ENCODE assay signal across 8 cellular contexts in genomic region chr20:50731930-50732690, GRCh38. TPM values are rescaled to one million over a fixed set of nuclear protein-coding genes. Genes with fewer than 3 reads are reported as not detected.
DNase-seq lines count a peak whose midpoint lies in the region; ATAC-seq, FAIRE-seq and TF ChIP-seq lines count a peak whose summit lies in the region.

No MANE protein-coding gene starts in this region.

- peak overlapping the region; percentile 99 for H3K4me2 ChIP-seq in keratinocyte (ENCODE audit: control insufficient read depth, extremely low read depth, insufficient read depth, low read depth, low read length)

- H3K27me3 ChIP-seq in BJ (ENCODE audit: control insufficient read depth, insufficient read depth, low read length) = no peaks in the 10 kb centered on the region
- H3K27me3 ChIP-seq in HUES48 (ENCODE audit: control insufficient read depth, insufficient read depth, low read length) = no peaks in the 10 kb centered on the region
- no peaks in the 10 kb centered on the region for H3K27me3 ChIP-seq in keratinocyte (ENCODE audit: control insufficient read depth, extremely low read depth, insufficient read depth, low read length)
- no peaks in the 10 kb centered on the region for H3K27me3 ChIP-seq in stomach

- H3K36me3 ChIP-seq in BJ (ENCODE audit: control insufficient read depth, insufficient read depth, low read length) = no peaks in the 10 kb centered on the region
- peaks cover 10% of the 10 kb centered on the region; the same call in 1 of the 2 replicates for H3K36me3 ChIP-seq in HUES48 (ENCODE audit: control insufficient read depth, insufficient read depth, low read length)
- H3K36me3 ChIP-seq in keratinocyte (ENCODE audit: control insufficient read depth in 2 of 2, extremely low read depth in 1 of 2, insufficient read depth in 2 of 2, low read length in 2 of 2) = peaks cover 0 to 3% of the 10 kb centered on the region in 2 experiments
- peaks cover 0 to 8% (median 0%) of the 10 kb centered on the region in 4 donors for H3K36me3 ChIP-seq in stomach

- no peaks in the 10 kb centered on the region for H3K9me3 Mint-ChIP-seq in activated T-cell treated with anti-CD3 and anti-CD28 coated beads, Interleukin-2, amount 50 U/mL, for 4 hours

- H3K4me3 ChIP-seq in BJ (ENCODE audit: low read depth, low read length) (peak overlapping the region; percentile 76), HUES48 (ENCODE audit: low read depth, low read length) (peak overlapping the region; percentile 82), keratinocyte (ENCODE audit: control insufficient read depth in 2 of 3, extremely low read depth in 1 of 3, insufficient read depth in 2 of 3, low read depth in 1 of 3, low read length in 3 of 3) (peak overlapping the region; percentile 82 to 98 (median 83)), stomach (peak overlapping the region; percentile 73 to 93 (median 85))

- H3K4me1 Mint-ChIP-seq in activated T-cell treated with anti-CD3 and anti-CD28 coated beads, Interleukin-2, amount 50 U/mL, for 4 hours (ENCODE audit: low read depth) = peaks cover 37% of the 10 kb centered on the region

- H3K4me3 Mint-ChIP-seq in activated T-cell treated with anti-CD3 and anti-CD28 coated beads, Interleukin-2, amount 50 U/mL, for 4 hours = peak overlapping the region; percentile 88

- H3K79me2 ChIP-seq in keratinocyte (ENCODE audit: control insufficient read depth, insufficient read depth, low read length) = peaks cover 56% of the 10 kb centered on the region

- no peaks in the 10 kb centered on the region for H4K20me1 ChIP-seq in keratinocyte (ENCODE audit: control insufficient read depth, extremely low read depth, insufficient read depth, low read length)

- H3K4me1 ChIP-seq in HUES48 (ENCODE audit: control insufficient read depth, insufficient read depth, low read length) (peaks cover 24% of the 10 kb centered on the region), keratinocyte (ENCODE audit: control insufficient read depth, extremely low read depth, insufficient read depth, low read length) (peaks cover 64% of the 10 kb centered on the region), stomach (peaks cover 21 to 73% (median 40%) of the 10 kb centered on the region in 4 donors)

- TF ChIP-seq POLR2A in stomach (IDR thresholded peaks at IDR 0.05) = no peak

- no peaks in the 10 kb centered on the region for H3K9me1 ChIP-seq in keratinocyte (ENCODE audit: control insufficient read depth, extremely low read depth, insufficient read depth, low read length)

- WGBS in stomach, 5 donors = 6 to 16% (median 7%) methylated on average over 18 to 29 of the region's 29 CpGs

- peak overlapping the region; percentile 54 for H3K9ac ChIP-seq in HUES48 (ENCODE audit: low read depth, low read length)
- peak overlapping the region; percentile 94 for H3K9ac ChIP-seq in keratinocyte (ENCODE audit: control insufficient read depth, extremely low read depth, insufficient read depth, low read length)

- TF ChIP-seq CTCF in BJ (IDR thresholded peaks at IDR 0.05; ENCODE audit: insufficient read depth, low read depth, low read length) (no peak), keratinocyte (optimal IDR thresholded peaks at IDR 0.05 in 1 of 3, IDR thresholded peaks at IDR 0.05 in 1 of 3, conservative IDR thresholded peaks at IDR 0.05 in 1 of 3; ENCODE audit: extremely low read depth in 1 of 3, insufficient read depth in 2 of 3, low read length in 3 of 3) (peak in 1 of 3 experiments; percentile 3), stomach (IDR thresholded peaks at IDR 0.05) (no peak)

- H3K27me3 Mint-ChIP-seq in activated T-cell treated with anti-CD3 and anti-CD28 coated beads, Interleukin-2, amount 50 U/mL, for 4 hours (ENCODE audit: low read depth) = no peaks in the 10 kb centered on the region

- DNase-seq in BJ (ENCODE audit: low read depth) (no peak), keratinocyte (ENCODE audit: low read depth, low spot score) (no peak), stomach (no peak), nucleus accumbens (lab: John Stamatoyannopoulos, UW) (no peak), 8988T (no peak)
- no peak for DNase-seq in activated T-cell treated with anti-CD3 and anti-CD28 coated beads, Interleukin-2, amount 50 U/mL, for 4 hours

- CTCF ChIA-PET in BJ (lab: Yijun Ruan, JAX) = interaction anchor here (0.8 to 1.4 kb wide), 3 partner anchors 18 to 62 kb away, joined by 3 to 5 read pairs (median 3); partner anchors contain the start of gene BCAS4

- ATAC-seq in activated T-cell treated with anti-CD3 and anti-CD28 coated beads, Interleukin-2, amount 50 U/mL, for 4 hours = no peak
- no peak for ATAC-seq in HG03571 (IDR thresholded peaks at IDR 0.05; ENCODE audit: unreplicated experiment)

- no peaks in the 10 kb centered on the region for H3K9me3 ChIP-seq in HUES48 (ENCODE audit: control insufficient read depth, insufficient read depth, low read length)
- no peaks in the 10 kb centered on the region for H3K9me3 ChIP-seq in keratinocyte (ENCODE audit: control insufficient read depth, low read depth, low read length)
- H3K9me3 ChIP-seq in stomach = no peaks in the 10 kb centered on the region

- no peak for TF ChIP-seq EP300 in stomach (IDR thresholded peaks at IDR 0.05)

- H2AFZ ChIP-seq in keratinocyte (ENCODE audit: control insufficient read depth, low read length) = peak overlapping the region; percentile 72

- dilution Hi-C loops in keratinocyte (cut with MboI; ENCODE audit: extremely low pct_ligation_motif_present, low sequenced_read_pairs) = loop anchor here (10.0 kb wide), 1 partner anchor 67 kb away; no protein-coding TSS in a partner anchor

- FAIRE-seq in keratinocyte (lab: Jason Lieb, UNC) = no peak

- POLR2A ChIA-PET in BJ (lab: Charles Lee) = no interaction called here

- H3K27ac ChIP-seq in HUES48 (ENCODE audit: low read depth, low read length) (peak overlapping the region; percentile 90), keratinocyte (ENCODE audit: control insufficient read depth, insufficient read depth, low read length) (peak overlapping the region; percentile 84), stomach (peak overlapping the region; percentile 89 to 98 (median 95))

- intact Hi-C loops in stomach (cut with DNase I; ENCODE audit: low total_unique reads) = no loop called here

- no peaks in the 10 kb centered on the region for H3K36me3 Mint-ChIP-seq in activated T-cell treated with anti-CD3 and anti-CD28 coated beads, Interleukin-2, amount 50 U/mL, for 4 hours (ENCODE audit: insufficient read depth)

RNA-seq across cellular contexts. Expression of gene PARD6B, which starts 0.7 kb away (rescaled TPM):
- polyA plus RNA-seq in BJ (2011; rRNA removed) = 0.11 and 0.27 TPM in 2 replicates
- polyA minus RNA-seq in BJ (2011; rRNA and poly(A)+ RNA removed) = 0.46 and 0.57 TPM in 2 replicates
- 1 to 10 TPM; 6.8 to 9.4 (median 8.4) TPM for total RNA-seq in activated T-cell treated with anti-CD3 and anti-CD28 coated beads, Interleukin-2, amount 50 U/mL, for 4 hours
- polyA plus RNA-seq in keratinocyte = 1.4 to 2.0 TPM (median 1.4 TPM) in 3 replicates
- 9.9 TPM for polyA plus RNA-seq in keratinocyte (2011; ENCODE audit: low read depth)
- polyA plus RNA-seq in keratinocyte (2011; cell fraction: cytosol; rRNA removed) = 0.30 and 1.1 TPM in 2 replicates
- 2.0 and 2.9 TPM in 2 replicates for polyA plus RNA-seq in keratinocyte (2011; cell fraction: nucleus; rRNA removed)
- 1.1 and 9.7 TPM in 2 replicates for polyA plus RNA-seq in keratinocyte (2012; ENCODE audit: low replicate concordance)
- polyA minus RNA-seq in keratinocyte = 1.8 to 4.9 TPM (median 2.5 TPM) in 3 replicates
- 1.5 TPM for polyA minus RNA-seq in keratinocyte (2011; cell fraction: cytosol; rRNA and poly(A)+ RNA removed)
- polyA minus RNA-seq in keratinocyte (2011; cell fraction: nucleus; rRNA and poly(A)+ RNA removed) = 2.5 and 4.3 TPM in 2 replicates
- 10 to 100 TPM in 4 of 5 donors, 1 to 10 TPM in 1; 5.4 to 69.5 (median 22.6) TPM for total RNA-seq in stomach
- 1 to 10 TPM; 3.2 to 6.0 (median 3.7) TPM for polyA plus RNA-seq in stomach

RNA-seq across cellular contexts. Expression of gene RIPOR3, which starts 40.8 kb away (rescaled TPM):
- polyA plus RNA-seq in BJ (2011; rRNA removed) = 0.44 and 1.2 TPM in 2 replicates
- polyA minus RNA-seq in BJ (2011; rRNA and poly(A)+ RNA removed) = 0.15 and 1.00 TPM in 2 replicates
- total RNA-seq in activated T-cell treated with anti-CD3 and anti-CD28 coated beads, Interleukin-2, amount 50 U/mL, for 4 hours = under 1 TPM; 0.21 to 0.71 (median 0.63) TPM
- 0.10 to 0.40 TPM (median 0.10 TPM) in 3 replicates for polyA plus RNA-seq in keratinocyte
- polyA plus RNA-seq in keratinocyte (2011; ENCODE audit: low read depth) = 0.42 TPM
- 0.05 and 0.06 TPM in 2 replicates for polyA plus RNA-seq in keratinocyte (2011; cell fraction: cytosol; rRNA removed)
- 0.43 and 0.44 TPM in 2 replicates for polyA plus RNA-seq in keratinocyte (2011; cell fraction: nucleus; rRNA removed)
- polyA plus RNA-seq in keratinocyte (2012; ENCODE audit: low replicate concordance) = 0.22 and 1.2 TPM in 2 replicates
- polyA minus RNA-seq in keratinocyte = 0.10 to 0.72 TPM in 2 of 3 replicates, not detected in the other
- not detected for polyA minus RNA-seq in keratinocyte (2011; cell fraction: cytosol; rRNA and poly(A)+ RNA removed)
- polyA minus RNA-seq in keratinocyte (2011; cell fraction: nucleus; rRNA and poly(A)+ RNA removed) = 0.11 and 0.31 TPM in 2 replicates
- 10 to 100 TPM in 3 of 5 donors, 1 to 10 TPM in 2; 8.1 to 61.1 (median 13.4) TPM for total RNA-seq in stomach
- 1 to 10 TPM; 4.4 to 5.9 (median 5.8) TPM for polyA plus RNA-seq in stomach
